1 cellular context compared by ENCODE assay signal in genomic region chr11:125379565-125380343, GRCh38.
TF ChIP-seq lines count a peak whose summit lies in the region.

No MANE protein-coding gene starts in this region.

TF ChIP-seq in HepG2, 621 proteins besides CTCF, POLR2A, EP300 and RAD21 (continued from another document):
- no peak for TF ChIP-seq ZNF446 (CRISPR knock-in tag; IDR thresholded peaks at IDR 0.05)
- TF ChIP-seq SP2 (CRISPR knock-in tag; IDR thresholded peaks at IDR 0.05): no peak
- no peak for TF ChIP-seq MEIS2 (CRISPR knock-in tag; IDR thresholded peaks at IDR 0.05)
- no peak for TF ChIP-seq BATF2 (CRISPR knock-in tag; IDR thresholded peaks at IDR 0.05)
- TF ChIP-seq, protein P1, sequence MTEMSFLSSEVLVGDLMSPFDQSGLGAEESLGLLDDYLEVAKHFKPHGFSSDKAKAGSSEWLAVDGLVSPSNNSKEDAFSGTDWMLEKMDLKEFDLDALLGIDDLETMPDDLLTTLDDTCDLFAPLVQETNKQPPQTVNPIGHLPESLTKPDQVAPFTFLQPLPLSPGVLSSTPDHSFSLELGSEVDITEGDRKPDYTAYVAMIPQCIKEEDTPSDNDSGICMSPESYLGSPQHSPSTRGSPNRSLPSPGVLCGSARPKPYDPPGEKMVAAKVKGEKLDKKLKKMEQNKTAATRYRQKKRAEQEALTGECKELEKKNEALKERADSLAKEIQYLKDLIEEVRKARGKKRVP (CRISPR knock-in tag; IDR thresholded peaks at IDR 0.05): no peak
- TF ChIP-seq ZBTB7A (CRISPR knock-in tag; IDR thresholded peaks at IDR 0.05): no peak
- TF ChIP-seq TFAP4 (IDR thresholded peaks at IDR 0.05; ENCODE audit: borderline replicate concordance, low read depth): no peak
- TF ChIP-seq NCOA2 (CRISPR knock-in tag; IDR thresholded peaks at IDR 0.05): no peak
